In the genomic region with DNA sequence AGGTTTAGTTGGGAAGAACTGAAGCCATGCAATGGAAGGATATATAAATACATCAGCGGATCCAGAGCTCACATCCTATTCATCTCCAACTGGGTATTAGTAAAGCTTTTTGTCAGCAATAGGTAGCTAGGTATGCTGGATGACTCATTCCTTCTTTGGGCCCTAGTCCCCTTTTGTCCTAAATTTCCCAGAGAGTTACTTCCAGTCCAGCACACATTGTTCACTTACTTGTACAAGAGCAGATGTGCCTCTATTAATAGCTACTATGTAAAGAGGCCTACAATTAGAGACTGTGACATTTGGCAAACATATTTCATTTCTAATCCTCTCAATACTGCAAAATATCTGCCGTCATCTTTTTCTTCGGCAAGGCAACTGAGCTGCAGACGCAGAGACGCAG, we compare ENCODE assay signal across 15 cellular contexts. TPM values are rescaled to one million over a fixed set of nuclear protein-coding genes. Genes with fewer than 3 reads are reported as not detected.
A peak's percentile ranks its signal among the peaks of the same experiment; 100 is the strongest.
DNase-seq lines count a peak whose midpoint lies in the region; ATAC-seq and TF ChIP-seq lines count a peak whose summit lies in the region.
"Had no signal": no experiment of that assay in that cellular context is flagged by ENCODE, and none has a peak within 500 bp of the region (broad histone marks: within the 10 kb centered on the region; RNA-seq: fewer than 3 reads in every experiment).

No MANE protein-coding gene starts in this region.

- no peaks in the 10 kb centered on the region for H3K36me3 Mint-ChIP-seq in neural crest cell (ENCODE audit: low read depth)

- H3K4me1 Mint-ChIP-seq in neural crest cell: peaks cover 21% of the 10 kb centered on the region

- no peak overlapping the region for H3K27ac Mint-ChIP-seq in neural crest cell (ENCODE audit: unreplicated experiment)

- H3K9me3 ChIP-seq in body of pancreas: no peaks in the 10 kb centered on the region
- no peaks in the 10 kb centered on the region for H3K9me3 ChIP-seq in ovary

- TF ChIP-seq EP300 in ovary (IDR thresholded peaks at IDR 0.05): no peak

- H3K27me3 ChIP-seq in body of pancreas (no peaks in the 10 kb centered on the region), ovary (no peaks in the 10 kb centered on the region)
- H3K27me3 ChIP-seq: brain microvascular endothelial cell had no signal

- H3K4me3 ChIP-seq in body of pancreas: no peak overlapping the region
- H3K4me3 ChIP-seq in ovary: no peak overlapping the region

- H3K9me3 Mint-ChIP-seq in neural crest cell: no peaks in the 10 kb centered on the region

- no peaks in the 10 kb centered on the region for H3K36me3 ChIP-seq in body of pancreas (replicated peaks in 1 of 2; ENCODE audit: insufficient read depth in 1 of 2, low read depth in 2 of 2)
- no peaks in the 10 kb centered on the region for H3K36me3 ChIP-seq in ovary
- H3K36me3 ChIP-seq: brain microvascular endothelial cell had no signal

- H3K27ac ChIP-seq in body of pancreas (no peak overlapping the region), ovary (no peak overlapping the region)
- H3K27ac ChIP-seq: brain microvascular endothelial cell had no signal

- H3K27me3 Mint-ChIP-seq in neural crest cell (ENCODE audit: low read depth): no peaks in the 10 kb centered on the region

- H3K4me1 ChIP-seq in body of pancreas (peaks cover 4% of the 10 kb centered on the region), ovary (ENCODE audit: insufficient read depth) (no peaks in the 10 kb centered on the region)

- peak overlapping the region; percentile 57 for H3K4me3 Mint-ChIP-seq in neural crest cell

- TF ChIP-seq CTCF in neural crest cell (conservative IDR thresholded peaks at IDR 0.05) (no peak), body of pancreas (IDR thresholded peaks at IDR 0.05) (no peak), ovary (IDR thresholded peaks at IDR 0.05) (no peak)

- peak; percentile 62 for DNase-seq in DMS 273 treated with DMSO at 0.1 percent for 48 hours (lab: John Stamatoyannopoulos, UW)
- peak; percentile 70 for DNase-seq in NCI-H2171 (lab: John Stamatoyannopoulos, UW)
- DNase-seq in astrocyte of the hippocampus (ENCODE audit: low read depth, low spot score): peak; percentile 60
- DNase-seq in neural crest cell (ENCODE audit: low read depth, low spot score): no peak
- DNase-seq in mucosa of gallbladder (ENCODE audit: low spot score): no peak
- DNase-seq in body of pancreas: no peak
- DNase-seq in ovary: no peak
- DNase-seq in activated T-cell treated with anti-CD3 and anti-CD28 coated beads, Interleukin-2, amount 50 U/mL, for 1 hour: no peak
- DNase-seq: activated CD4-positive, CD25-positive, alpha-beta regulatory T cell treated with anti-CD3 and anti-CD28 coated beads, Interleukin-2, amount 50 U/mL, for 72 hours; activated naive CD4-positive, alpha-beta T cell treated with Interleukin-2 at 50 U/mL for 16 hours; brain microvascular endothelial cell; DND-41; NCI-H1092; NCI-H526 treated with DMSO at 0.1 percent for 48 hours; T-helper 2 cell had no signal

- WGBS in body of pancreas, 2 donors: 81 to 86% methylated on average over 5 of the region's 5 CpGs
- WGBS in ovary, 3 donors: 74 to 80% (median 74%) methylated on average over 5 of the region's 5 CpGs

- ATAC-seq in body of pancreas: no peak

- TF ChIP-seq POLR2A in body of pancreas (IDR thresholded peaks at IDR 0.05) (no peak), ovary (IDR thresholded peaks at IDR 0.05) (no peak)

- intact Hi-C loops in body of pancreas (cut with DNase I): no loop called here
- intact Hi-C loops in ovary (cut with DNase I): no loop called here

RNA-seq across cellular contexts. Expression of a gene that starts 1.7 kb away (rescaled TPM):
- total RNA-seq in neural crest cell: 63.9 and 69.0 TPM in 2 replicates
- total RNA-seq in mucosa of gallbladder: 35.1 TPM
- 10 to 100 TPM; 10.1 to 12.9 TPM for total RNA-seq in body of pancreas
- 10 to 100 TPM; 14.8 to 26.7 (median 23.3) TPM for total RNA-seq in ovary
- polyA plus RNA-seq in ovary: 10 to 100 TPM in 1 of 2 donors, 1 to 10 TPM in 1; 4.5 to 11.3 TPM

Comparison
In these comparisons a context has a peak if more than half of its experiments do, and no peak if none do; other contexts are left out.
1. DNase-seq: peak in DMS 273 treated with DMSO at 0.1 percent for 48 hours (single experiment), NCI-H2171 (single experiment) and astrocyte of the hippocampus (single experiment); none in neural crest cell (single experiment), mucosa of gallbladder (single experiment), body of pancreas (0 of 4), ovary (0 of 5) and activated T-cell treated with anti-CD3 and anti-CD28 coated beads, Interleukin-2, amount 50 U/mL, for 1 hour (single experiment).